ENCODE assay signal across 24 cellular contexts in the genomic region with DNA sequence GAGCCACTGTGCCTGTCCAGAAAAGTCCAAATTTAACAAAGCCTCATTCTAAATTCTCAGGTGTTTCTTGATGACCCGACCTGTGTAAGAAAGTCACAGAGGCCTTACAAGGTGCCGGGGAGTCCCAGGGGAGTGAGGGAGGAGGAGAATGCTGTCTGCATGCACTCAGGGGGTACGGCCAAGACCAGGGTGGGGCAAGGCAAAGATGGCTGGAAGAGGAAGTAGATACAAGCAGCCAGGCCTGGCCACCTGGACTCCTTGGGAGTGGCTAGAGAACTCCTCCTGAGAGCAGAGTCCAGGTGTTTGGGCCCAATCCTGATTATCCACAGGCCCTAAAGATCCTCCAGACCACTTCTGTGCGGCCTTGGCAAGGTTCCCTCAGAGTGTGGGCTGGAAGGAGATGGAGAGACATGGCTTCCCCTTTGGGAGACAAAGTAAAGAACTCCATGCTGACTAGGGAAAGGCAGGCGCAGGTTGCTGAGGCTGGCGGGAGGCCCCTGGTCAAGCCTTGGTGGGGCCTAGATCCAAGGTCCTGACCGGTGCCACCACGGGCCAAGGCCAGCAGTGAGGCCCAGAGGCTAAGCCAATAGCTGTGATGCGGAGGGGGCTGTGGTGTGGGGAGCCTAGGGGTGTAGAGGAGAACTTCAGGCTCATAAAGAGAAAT.
A peak's percentile ranks its signal among the peaks of the same experiment; 100 is the strongest.
DNase-seq lines count a peak whose midpoint lies in the region; ATAC-seq and TF ChIP-seq lines count a peak whose summit lies in the region.
"Had no signal": no experiment of that assay in that cellular context is flagged by ENCODE, and none has a peak within 500 bp of the region (broad histone marks: within the 10 kb centered on the region; RNA-seq: fewer than 3 reads in every experiment).

No MANE protein-coding gene starts in this region.

- in situ Hi-C loops in mammary epithelial cell (cut with MboI; ENCODE audit: low sequenced_read_pairs in 2 of 2) (loop anchor here (10.0 to 25.0 kb wide), 2 partner anchors 254 to 402 kb away; a partner anchor contains a TSS), gastrocnemius medialis (cut with MboI; ENCODE audit: low sequenced_read_pairs in 4 of 4) (loop anchor here in 1 of 4 donors (10.0 kb wide), 1 partner anchor 244 kb away; no protein-coding TSS in a partner anchor)

- H3K9me3 ChIP-seq in breast epithelium, result no peaks in the 10 kb centered on the region
- no peaks in the 10 kb centered on the region for H3K9me3 ChIP-seq in mammary epithelial cell (replicated peaks; ENCODE audit: insufficient read depth, low read length)
- H3K9me3 ChIP-seq in right atrium auricular region, result no peaks in the 10 kb centered on the region
- H3K9me3 ChIP-seq in gastrocnemius medialis, result no peaks in the 10 kb centered on the region
- no peaks in the 10 kb centered on the region for H3K9me3 ChIP-seq in upper lobe of right lung
- H3K9me3 ChIP-seq: thoracic aorta had no signal

- 100% methylated on average over 5 of the region's 9 CpGs for WGBS in mammary epithelial cell (ENCODE audit: low coverage, missing lambda C conversion rate)

- DNase-seq in breast epithelium (ENCODE audit: low spot score in 2 of 2), result no peak
- DNase-seq in mammary epithelial cell, result no peak
- DNase-seq in right atrium auricular region (ENCODE audit: low spot score), result no peak
- no peak for DNase-seq in gastrocnemius medialis
- DNase-seq in upper lobe of right lung, result no peak
- DNase-seq in NCI-H774 (lab: John Stamatoyannopoulos, UW), result no peak
- DNase-seq in NCI-H2227 treated with DMSO at 0.1 percent for 48 hours (lab: John Stamatoyannopoulos, UW), result no peak
- DNase-seq: 8988T; activated CD4-positive, CD25-positive, alpha-beta regulatory T cell treated with anti-CD3 and anti-CD28 coated beads, Interleukin-2, amount 50 U/mL, for 72 hours; activated naive CD4-positive, alpha-beta T cell; activated T-cell treated with anti-CD3 and anti-CD28 coated beads, Interleukin-2, amount 50 U/mL, for 1 hour; AML-193; amniotic stem cell; cortex of kidney; GF-D8; immature natural killer cell; KG1; NCI-H146; NCI-H2171 treated with DMSO at 0.1 percent for 48 hours; SIG-M5 had no signal

- dilution Hi-C loops in mammary epithelial cell (cut with HindIII; ENCODE audit: low sequenced_read_pairs), result no loop called here

- no peaks in the 10 kb centered on the region for H4K20me1 ChIP-seq in mammary epithelial cell (ENCODE audit: insufficient read depth, low read length)

- TF ChIP-seq CTCF in breast epithelium (IDR thresholded peaks at IDR 0.05) (no peak), mammary epithelial cell (conservative IDR thresholded peaks at IDR 0.05 in 1 of 2, IDR thresholded peaks at IDR 0.05 in 1 of 2; ENCODE audit: extremely low read depth in 1 of 2, insufficient read depth in 1 of 2, low read depth in 1 of 2, low read length in 2 of 2) (no peak), right atrium auricular region (IDR thresholded peaks at IDR 0.05) (no peak), gastrocnemius medialis (IDR thresholded peaks at IDR 0.05 in 4 of 5, conservative IDR thresholded peaks at IDR 0.05 in 1 of 5) (no peak), upper lobe of right lung (IDR thresholded peaks at IDR 0.05) (no peak)

- TF ChIP-seq POLR2A in breast epithelium (IDR thresholded peaks at IDR 0.05), result no peak
- no peak for TF ChIP-seq POLR2A in gastrocnemius medialis (IDR thresholded peaks at IDR 0.05)

- CTCF ChIA-PET in mammary epithelial cell (lab: Charles Lee; ENCODE audit: low non-redundant PET), result no interaction called here

- H2AFZ ChIP-seq in mammary epithelial cell (ENCODE audit: low read depth, low read length), result no peak overlapping the region

- intact Hi-C loops in breast epithelium (cut with DNase I; ENCODE audit: low total_unique reads), result no loop called here
- intact Hi-C loops in mammary epithelial cell (cut with micrococcal nuclease), result no loop called here
- intact Hi-C loops in gastrocnemius medialis (cut with DNase I; ENCODE audit: low total_unique reads), result no loop called here
- intact Hi-C loops in upper lobe of right lung (cut with DNase I), result no loop called here

- peak overlapping the region; percentile 86 to 92 for H3K27ac ChIP-seq in breast epithelium
- H3K27ac ChIP-seq in mammary epithelial cell (ENCODE audit: insufficient read depth, low read depth, low read length), result no peak overlapping the region
- H3K27ac ChIP-seq in right atrium auricular region, result peak overlapping the region; percentile 65 to 66
- peak overlapping the region; percentile 75 to 81 (median 78) for H3K27ac ChIP-seq in gastrocnemius medialis
- peak overlapping the region; percentile 24 for H3K27ac ChIP-seq in upper lobe of right lung
- H3K27ac ChIP-seq: thoracic aorta had no signal

- H3K4me3 ChIP-seq in breast epithelium (no peak overlapping the region), mammary epithelial cell (replicated peaks in 1 of 3; ENCODE audit: insufficient read depth in 1 of 3, low read depth in 2 of 3, low read length in 3 of 3) (no peak overlapping the region), right atrium auricular region (no peak overlapping the region), gastrocnemius medialis (no peak overlapping the region), upper lobe of right lung (no peak overlapping the region)
- H3K4me3 ChIP-seq: lung, thoracic aorta had no signal

- no peak overlapping the region for H3K4me2 ChIP-seq in mammary epithelial cell (ENCODE audit: insufficient read depth, low read depth, low read length)

- no peak overlapping the region for H3K9ac ChIP-seq in mammary epithelial cell (ENCODE audit: insufficient read depth, low read length)

- H3K36me3 ChIP-seq in breast epithelium, result no peaks in the 10 kb centered on the region
- H3K36me3 ChIP-seq in mammary epithelial cell (ENCODE audit: insufficient read depth, low read length), result no peaks in the 10 kb centered on the region
- H3K36me3 ChIP-seq in right atrium auricular region, result no peaks in the 10 kb centered on the region
- no peaks in the 10 kb centered on the region for H3K36me3 ChIP-seq in gastrocnemius medialis
- no peaks in the 10 kb centered on the region for H3K36me3 ChIP-seq in upper lobe of right lung
- H3K36me3 ChIP-seq: thoracic aorta had no signal

- no peak for ATAC-seq in gastrocnemius medialis
- no peak for ATAC-seq in upper lobe of right lung
- ATAC-seq in GM19395 (IDR thresholded peaks at IDR 0.05; ENCODE audit: unreplicated experiment), result no peak
- ATAC-seq: HCT116 had no signal

- H3K79me2 ChIP-seq in mammary epithelial cell (ENCODE audit: insufficient read depth, low read length), result no peaks in the 10 kb centered on the region

- BruUV-seq in mammary epithelial cell (replicated peaks; lab: Mats Ljungman, UMichigan), result no TSS peak

- no peaks in the 10 kb centered on the region for H3K4me1 ChIP-seq in breast epithelium
- peaks cover 9% of the 10 kb centered on the region for H3K4me1 ChIP-seq in mammary epithelial cell (ENCODE audit: insufficient read depth, low read length)
- H3K4me1 ChIP-seq in right atrium auricular region, result peaks cover 0 to 21% of the 10 kb centered on the region in 2 donors
- H3K4me1 ChIP-seq in gastrocnemius medialis, result peaks cover 5 to 17% of the 10 kb centered on the region in 2 donors
- H3K4me1 ChIP-seq in upper lobe of right lung, result peaks cover 10% of the 10 kb centered on the region

- no peaks in the 10 kb centered on the region for H3K27me3 ChIP-seq in breast epithelium
- H3K27me3 ChIP-seq in mammary epithelial cell (ENCODE audit: insufficient read depth, low read length), result no peaks in the 10 kb centered on the region
- no peaks in the 10 kb centered on the region for H3K27me3 ChIP-seq in right atrium auricular region
- no peaks in the 10 kb centered on the region for H3K27me3 ChIP-seq in gastrocnemius medialis
- H3K27me3 ChIP-seq in upper lobe of right lung, result no peaks in the 10 kb centered on the region
